16 cellular contexts compared by ENCODE assay signal in genomic region chr14:89707086-89707485, GRCh38.
DNase-seq lines count a peak whose midpoint lies in the region; ATAC-seq lines count a peak whose summit lies in the region.
"Had no signal": no experiment of that assay in that cellular context is flagged by ENCODE, and none has a peak within 500 bp of the region (broad histone marks: within the 10 kb centered on the region; RNA-seq: fewer than 3 reads in every experiment).

No MANE protein-coding gene starts in this region.

- peaks cover 17 to 27% of the 10 kb centered on the region in 2 donors for H3K36me3 Mint-ChIP-seq in activated T-cell treated with anti-CD3 and anti-CD28 coated beads, Interleukin-2, amount 50 U/mL, for 72 hours (ENCODE audit: insufficient read depth in 2 of 2)
- H3K36me3 Mint-ChIP-seq in activated T-cell treated with anti-CD3 and anti-CD28 coated beads, Interleukin-2, amount 50 U/mL, for 24 hours (ENCODE audit: low read depth), result peaks cover 4% of the 10 kb centered on the region

- H3K4me3 Mint-ChIP-seq in activated T-cell treated with anti-CD3 and anti-CD28 coated beads, Interleukin-2, amount 50 U/mL, for 72 hours, result no peak overlapping the region
- H3K4me3 Mint-ChIP-seq in activated T-cell treated with anti-CD3 and anti-CD28 coated beads, Interleukin-2, amount 50 U/mL, for 24 hours, result no peak overlapping the region
- H3K4me3 Mint-ChIP-seq: CD8-positive, alpha-beta memory T cell had no signal

- no peak for DNase-seq in activated T-cell treated with anti-CD3 and anti-CD28 coated beads, Interleukin-2, amount 50 U/mL, for 72 hours
- DNase-seq in activated T-cell treated with anti-CD3 and anti-CD28 coated beads, Interleukin-2, amount 50 U/mL, for 24 hours, result no peak
- peak; percentile 16 for DNase-seq in islet precursor cell
- DNase-seq in NCI-H146 (lab: John Stamatoyannopoulos, UW), result no peak
- DNase-seq in NCI-H2107 treated with DMSO at 0.1 percent for 48 hours (lab: John Stamatoyannopoulos, UW; ENCODE audit: unreplicated experiment), result no peak
- no peak for DNase-seq in NCI-H226
- DNase-seq: C1 segment of cervical spinal cord; CD8-positive, alpha-beta memory T cell; DMS79; NCI-H1417; NCI-H2029; NCI-H2171; NCI-H446; NK-92 treated with Interleukin-12 subunit alpha and Interleukin-12 subunit beta, amount 100 ng/mL, for 24 hours; Peyer's patch had no signal

- peak; percentile 62 to 72 for ATAC-seq in activated T-cell treated with anti-CD3 and anti-CD28 coated beads, Interleukin-2, amount 50 U/mL, for 72 hours (replicated peaks in 1 of 2)
- peak; percentile 60 for ATAC-seq in HG03469 (IDR thresholded peaks at IDR 0.05; ENCODE audit: unreplicated experiment)

- no peak overlapping the region for H3K27ac Mint-ChIP-seq in activated T-cell treated with anti-CD3 and anti-CD28 coated beads, Interleukin-2, amount 50 U/mL, for 72 hours
- no peak overlapping the region for H3K27ac Mint-ChIP-seq in activated T-cell treated with anti-CD3 and anti-CD28 coated beads, Interleukin-2, amount 50 U/mL, for 24 hours

- H3K27me3 Mint-ChIP-seq in activated T-cell treated with anti-CD3 and anti-CD28 coated beads, Interleukin-2, amount 50 U/mL, for 72 hours (ENCODE audit: low read depth), result no peaks in the 10 kb centered on the region
- no peaks in the 10 kb centered on the region for H3K27me3 Mint-ChIP-seq in activated T-cell treated with anti-CD3 and anti-CD28 coated beads, Interleukin-2, amount 50 U/mL, for 24 hours
- H3K27me3 Mint-ChIP-seq: CD8-positive, alpha-beta memory T cell had no signal

- peaks cover 51% of the 10 kb centered on the region for H3K4me1 Mint-ChIP-seq in activated T-cell treated with anti-CD3 and anti-CD28 coated beads, Interleukin-2, amount 50 U/mL, for 72 hours (ENCODE audit: low read depth)
- peaks cover 38% of the 10 kb centered on the region for H3K4me1 Mint-ChIP-seq in activated T-cell treated with anti-CD3 and anti-CD28 coated beads, Interleukin-2, amount 50 U/mL, for 24 hours (ENCODE audit: low read depth)

- H3K9me3 Mint-ChIP-seq in activated T-cell treated with anti-CD3 and anti-CD28 coated beads, Interleukin-2, amount 50 U/mL, for 72 hours, result peaks cover 8 to 10% of the 10 kb centered on the region in 2 donors
- H3K9me3 Mint-ChIP-seq in activated T-cell treated with anti-CD3 and anti-CD28 coated beads, Interleukin-2, amount 50 U/mL, for 24 hours, result peaks cover 22% of the 10 kb centered on the region
